26 cellular contexts compared by ENCODE assay signal in genomic region chr6:37874726-37875125, GRCh38. TPM values are rescaled to one million over a fixed set of nuclear protein-coding genes. Genes with fewer than 3 reads are reported as not detected.
DNase-seq lines count a peak whose midpoint lies in the region; TF ChIP-seq lines count a peak whose summit lies in the region.
"Had no signal": no experiment of that assay in that cellular context is flagged by ENCODE, and none has a peak within 500 bp of the region (broad histone marks: within the 10 kb centered on the region; RNA-seq: fewer than 3 reads in every experiment).

No MANE protein-coding gene starts in this region.

- peak; percentile 55 for DNase-seq in SK-N-DZ (ENCODE audit: low spot score)
- no peak for DNase-seq in nephron progenitor cell
- peak; percentile 11 for DNase-seq in osteoblast (ENCODE audit: insufficient read length, low spot score, missing footprints)
- no peak for DNase-seq in testis
- no peak for DNase-seq in NCI-H748 (lab: John Stamatoyannopoulos, UW; ENCODE audit: unreplicated experiment)
- no peak for DNase-seq in BE2C
- no peak for DNase-seq in NCI-H2081 (lab: John Stamatoyannopoulos, UW)
- DNase-seq: AML-193; C1 segment of cervical spinal cord; CD4-positive, alpha-beta memory T cell; CD4-positive, CD25-positive, alpha-beta regulatory T cell; CD8-positive, alpha-beta memory T cell; COR-L47; DMS 273 treated with DMSO at 0.1 percent for 48 hours; DMS153; DMS53; DMS79; DND-41; EL; GDM1 had no signal

- H3K4me2 ChIP-seq in osteoblast (ENCODE audit: insufficient read depth, low read length), result no peak overlapping the region
- H3K4me2 ChIP-seq: A549, BLaER1 had no signal

- peaks cover 37% of the 10 kb centered on the region for H3K36me3 Mint-ChIP-seq in nephron progenitor cell (ENCODE audit: low read depth)

- H3K36me3 ChIP-seq in osteoblast (ENCODE audit: insufficient read depth, low read length) (no peaks in the 10 kb centered on the region), testis (ENCODE audit: low read depth, missing control alignments) (no peaks in the 10 kb centered on the region), BE2C (no peaks in the 10 kb centered on the region)

- peaks cover 37% of the 10 kb centered on the region for H3K4me1 Mint-ChIP-seq in nephron progenitor cell

- no peaks in the 10 kb centered on the region for H3K27me3 Mint-ChIP-seq in nephron progenitor cell (ENCODE audit: low read depth, poor library complexity)
- H3K27me3 Mint-ChIP-seq: B cell; CD4-positive, alpha-beta memory T cell; CD4-positive, CD25-positive, alpha-beta regulatory T cell; CD8-positive, alpha-beta memory T cell had no signal

- H3K27me3 ChIP-seq in osteoblast (ENCODE audit: insufficient read depth, low read length), result no peaks in the 10 kb centered on the region
- H3K27me3 ChIP-seq in testis, result no peaks in the 10 kb centered on the region
- H3K27me3 ChIP-seq in BE2C, result peaks cover 3% of the 10 kb centered on the region; the same call in 1 of the 2 replicates
- H3K27me3 ChIP-seq: BLaER1 had no signal

- WGBS in testis, 2 donors, result 79 to 90% methylated on average over 3 of the region's 3 CpGs

- peaks cover 34% of the 10 kb centered on the region for H3K9me3 Mint-ChIP-seq in nephron progenitor cell

- H3K4me3 ChIP-seq in osteoblast (ENCODE audit: insufficient read depth, low read length), result no peak overlapping the region
- no peak overlapping the region for H3K4me3 ChIP-seq in testis
- no peak overlapping the region for H3K4me3 ChIP-seq in BE2C (ENCODE audit: low read depth, low read length)
- H3K4me3 ChIP-seq: A549, BLaER1, GM12878 had no signal

- H4K20me1 ChIP-seq in osteoblast (ENCODE audit: insufficient read depth, low read length), result peaks cover 91% of the 10 kb centered on the region

- peaks cover 100% of the 10 kb centered on the region for H3K79me2 ChIP-seq in osteoblast (ENCODE audit: insufficient read depth, low read length)

- peak overlapping the region; percentile 31 for H3K27ac Mint-ChIP-seq in nephron progenitor cell
- H3K27ac Mint-ChIP-seq: B cell; CD4-positive, CD25-positive, alpha-beta regulatory T cell had no signal

- H3K4me1 ChIP-seq in osteoblast (ENCODE audit: insufficient read depth, low read length) (peaks cover 17% of the 10 kb centered on the region), testis (peaks cover 11% of the 10 kb centered on the region), BE2C (no peaks in the 10 kb centered on the region; the same call in 1 of the 2 replicates)
- H3K4me1 ChIP-seq: BLaER1 had no signal

- TF ChIP-seq POLR2A in testis (IDR thresholded peaks at IDR 0.05), result no peak

- no peak overlapping the region for H3K4me3 Mint-ChIP-seq in nephron progenitor cell
- H3K4me3 Mint-ChIP-seq: B cell, CD14-positive monocyte had no signal

- no peak overlapping the region for H2AFZ ChIP-seq in osteoblast (ENCODE audit: low read length)

- no peak for TF ChIP-seq CTCF in nephron progenitor cell (IDR thresholded peaks at IDR 0.05)
- TF ChIP-seq CTCF in osteoblast (IDR thresholded peaks at IDR 0.05; ENCODE audit: extremely low read depth, low read depth, low read length), result no peak
- no peak for TF ChIP-seq CTCF in testis (IDR thresholded peaks at IDR 0.05)
- TF ChIP-seq CTCF in BE2C (IDR thresholded peaks at IDR 0.05; ENCODE audit: low read depth, low read length), result no peak

- intact Hi-C loops in testis (cut with DNase I; ENCODE audit: low total_unique reads), result no loop called here

- H3K9me3 ChIP-seq in osteoblast (ENCODE audit: low read depth, low read length) (no peaks in the 10 kb centered on the region), testis (no peaks in the 10 kb centered on the region), BE2C (no peaks in the 10 kb centered on the region)
- H3K9me3 ChIP-seq: A549 had no signal

- no peak overlapping the region for H3K27ac ChIP-seq in osteoblast (ENCODE audit: low read depth, low read length)
- H3K27ac ChIP-seq in testis, result peak overlapping the region; percentile 27 to 50
- H3K27ac ChIP-seq: 22Rv1, A549, BLaER1 had no signal

RNA-seq across cellular contexts. Expression of gene ZFAND3, which starts 55.2 kb away (rescaled TPM):
- 13.4 and 14.8 TPM in 2 replicates for polyA plus RNA-seq in SK-N-DZ (2014; cell fraction: cytosol; rRNA removed)
- polyA plus RNA-seq in SK-N-DZ (2014; cell fraction: nucleus; rRNA removed), result 8.4 and 18.4 TPM in 2 replicates
- total RNA-seq in osteoblast, result 26.5 and 27.1 TPM in 2 replicates
- 100 to 1,000 TPM; 104 to 109 TPM for total RNA-seq in testis
- polyA plus RNA-seq in testis (ENCODE audit: insufficient read depth, low read depth, low replicate concordance), result 329 TPM
- 88.2 TPM for polyA plus RNA-seq in BE2C (2012; ENCODE audit: insufficient read depth, insufficient read length, low read depth)

Comparison
In these comparisons a context has a peak if more than half of its experiments do, and no peak if none do; other contexts are left out.
1. DNase-seq: peak in SK-N-DZ (single experiment) and osteoblast (single experiment); none in nephron progenitor cell (single experiment), testis (single experiment), NCI-H748 (single experiment), BE2C (single experiment) and NCI-H2081 (0 of 2).